Comparison of ENCODE assay signal across 12 cellular contexts in the genomic region with DNA sequence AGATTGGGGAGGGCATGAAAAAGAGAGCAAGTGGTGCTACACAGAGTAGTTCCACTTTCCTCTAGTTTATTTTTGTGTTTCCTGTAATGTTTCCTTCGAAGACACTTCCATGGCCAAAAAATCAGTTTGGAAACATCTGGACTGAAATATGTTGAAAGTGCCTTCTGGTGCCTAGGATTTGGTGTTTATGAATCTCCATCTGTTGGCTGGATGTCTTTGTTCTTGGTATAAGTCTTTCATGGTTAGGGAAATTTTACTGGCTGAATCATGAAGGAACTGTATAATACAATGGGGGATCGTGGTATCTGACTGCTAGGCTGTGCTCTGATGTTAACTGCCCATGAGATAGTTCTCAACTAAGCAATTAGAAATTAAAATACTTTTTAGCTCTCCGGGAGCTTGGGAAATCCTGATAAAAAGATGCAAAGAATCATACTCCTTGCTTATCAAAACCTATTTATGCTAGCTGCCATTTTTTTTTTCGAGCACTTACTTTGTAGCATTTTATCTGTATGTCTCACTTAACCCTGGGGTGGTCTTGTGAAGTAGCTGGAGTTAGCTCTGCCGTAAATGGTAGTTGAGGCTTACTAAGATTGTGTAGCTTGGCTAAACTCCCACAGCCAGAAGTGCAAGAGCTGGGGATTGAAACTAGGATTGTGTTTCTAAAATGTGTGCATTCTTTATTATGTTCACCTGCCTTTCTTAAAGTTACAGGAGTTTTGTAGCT. TPM values are rescaled to one million over a fixed set of nuclear protein-coding genes. Genes with fewer than 3 reads are reported as not detected.
DNase-seq lines count a peak whose midpoint lies in the region; ATAC-seq and TF ChIP-seq lines count a peak whose summit lies in the region.
"Had no signal": no experiment of that assay in that cellular context is flagged by ENCODE, and none has a peak within 500 bp of the region (broad histone marks: within the 10 kb centered on the region; RNA-seq: fewer than 3 reads in every experiment).

No MANE protein-coding gene starts in this region.

- peaks cover 65% of the 10 kb centered on the region for H4K20me1 ChIP-seq in hepatocyte (ENCODE audit: insufficient read depth, poor library complexity, severe bottlenecking)

- H3K4me1 ChIP-seq in hepatocyte (ENCODE audit: insufficient read depth) (peaks cover 32% of the 10 kb centered on the region), vagina (peaks cover 86% of the 10 kb centered on the region)

- H3K9me3 Mint-ChIP-seq in natural killer cell treated with Interleukin-12 subunit alpha and Interleukin-12 subunit beta and Interleukin-15 and Interleukin-18, amount 100 ng/mL, for 72 hours = no peaks in the 10 kb centered on the region
- H3K9me3 Mint-ChIP-seq in natural killer cell = no peaks in the 10 kb centered on the region
- no peaks in the 10 kb centered on the region for H3K9me3 Mint-ChIP-seq in activated T-helper 1 cell treated with anti-CD3 and anti-CD28 coated beads, Interleukin-12 subunit alpha, Interleukin-12 subunit beta, Interleukin-2, Interleukin-4 antibody, amounts not matched to agents 30 ng/mL and 10 ng/mL and 1 ng/mL, durations not matched to agents 14 hours and 24 hours and 36 hours
- H3K9me3 Mint-ChIP-seq in activated T-helper 2 cell treated with anti-CD3 and anti-CD28 coated beads, Interferon-gamma antibody, Interleukin-2, Interleukin-4, amounts not matched to agents 10 μg/mL and 5 μg/mL and 100 μg/mL, durations not matched to agents 14 hours and 24 hours and 36 hours = no peaks in the 10 kb centered on the region

- H3K36me3 Mint-ChIP-seq in natural killer cell treated with Interleukin-12 subunit alpha and Interleukin-12 subunit beta and Interleukin-15 and Interleukin-18, amount 100 ng/mL, for 72 hours = no peaks in the 10 kb centered on the region
- no peaks in the 10 kb centered on the region for H3K36me3 Mint-ChIP-seq in natural killer cell
- peaks cover 4% of the 10 kb centered on the region for H3K36me3 Mint-ChIP-seq in activated T-helper 1 cell treated with anti-CD3 and anti-CD28 coated beads, Interleukin-12 subunit alpha, Interleukin-12 subunit beta, Interleukin-2, Interleukin-4 antibody, amounts not matched to agents 30 ng/mL and 10 ng/mL and 1 ng/mL, durations not matched to agents 14 hours and 24 hours and 36 hours (ENCODE audit: low read depth)
- no peaks in the 10 kb centered on the region for H3K36me3 Mint-ChIP-seq in activated T-helper 2 cell treated with anti-CD3 and anti-CD28 coated beads, Interferon-gamma antibody, Interleukin-2, Interleukin-4, amounts not matched to agents 10 μg/mL and 5 μg/mL and 100 μg/mL, durations not matched to agents 14 hours and 24 hours and 36 hours (ENCODE audit: low read depth)

- H3K9me3 ChIP-seq in hepatocyte (ENCODE audit: low read depth) (no peaks in the 10 kb centered on the region), vagina (no peaks in the 10 kb centered on the region)

- no peaks in the 10 kb centered on the region for H3K27me3 Mint-ChIP-seq in natural killer cell treated with Interleukin-12 subunit alpha and Interleukin-12 subunit beta and Interleukin-15 and Interleukin-18, amount 100 ng/mL, for 72 hours
- H3K27me3 Mint-ChIP-seq in natural killer cell (ENCODE audit: low read depth in 2 of 2) = no peaks in the 10 kb centered on the region
- H3K27me3 Mint-ChIP-seq in activated T-helper 1 cell treated with anti-CD3 and anti-CD28 coated beads, Interleukin-12 subunit alpha, Interleukin-12 subunit beta, Interleukin-2, Interleukin-4 antibody, amounts not matched to agents 30 ng/mL and 10 ng/mL and 1 ng/mL, durations not matched to agents 14 hours and 24 hours and 36 hours (ENCODE audit: insufficient read depth) = no peaks in the 10 kb centered on the region
- no peaks in the 10 kb centered on the region for H3K27me3 Mint-ChIP-seq in activated T-helper 2 cell treated with anti-CD3 and anti-CD28 coated beads, Interferon-gamma antibody, Interleukin-2, Interleukin-4, amounts not matched to agents 10 μg/mL and 5 μg/mL and 100 μg/mL, durations not matched to agents 14 hours and 24 hours and 36 hours (ENCODE audit: low read depth)

- 59% methylated on average over 5 of the region's 5 CpGs for WGBS in hepatocyte (ENCODE audit: low lambda C conversion rate, missing lambda C conversion rate)

- H3K4me3 ChIP-seq in hepatocyte (no peak overlapping the region), vagina (no peak overlapping the region)

- H3K27me3 ChIP-seq in hepatocyte = no peaks in the 10 kb centered on the region
- no peaks in the 10 kb centered on the region for H3K27me3 ChIP-seq in vagina

- H3K4me2 ChIP-seq in hepatocyte = peak overlapping the region; percentile 9

- H3K36me3 ChIP-seq in hepatocyte (replicated peaks; ENCODE audit: insufficient read depth, low read depth) (no peaks in the 10 kb centered on the region), vagina (no peaks in the 10 kb centered on the region)

- ATAC-seq in natural killer cell treated with Interleukin-12 subunit alpha and Interleukin-12 subunit beta and Interleukin-15 and Interleukin-18, amount 100 ng/mL, for 72 hours = no peak
- ATAC-seq in natural killer cell (no peak), HG03457 (IDR thresholded peaks at IDR 0.05; ENCODE audit: unreplicated experiment) (no peak)

- DNase-seq in natural killer cell treated with Interleukin-12 subunit alpha and Interleukin-12 subunit beta and Interleukin-15 and Interleukin-18, amount 100 ng/mL, for 72 hours (ENCODE audit: low spot score) = no peak
- DNase-seq in natural killer cell (no peak), hepatocyte (ENCODE audit: low spot score) (no peak), vagina (ENCODE audit: extremely low spot score in 2 of 2) (no peak), NCI-H128 (lab: John Stamatoyannopoulos, UW; ENCODE audit: unreplicated experiment) (no peak)
- DNase-seq in activated T-helper 1 cell treated with anti-CD3 and anti-CD28 coated beads, Interleukin-12 subunit alpha, Interleukin-12 subunit beta, Interleukin-2, Interleukin-4 antibody, amounts not matched to agents 30 ng/mL and 10 ng/mL and 1 ng/mL, durations not matched to agents 14 hours and 24 hours and 36 hours (ENCODE audit: low spot score) = no peak
- DNase-seq in activated T-helper 2 cell treated with anti-CD3 and anti-CD28 coated beads, Interferon-gamma antibody, Interleukin-2, Interleukin-4, amounts not matched to agents 10 μg/mL and 5 μg/mL and 100 μg/mL, durations not matched to agents 14 hours and 24 hours and 36 hours (ENCODE audit: low spot score) = no peak
- DNase-seq: foreskin melanocyte; NCI-H2029; stimulated activated CD4-positive, alpha-beta T cell treated with anti-CD3 and anti-CD28 coated beads, Interleukin-4, amount 100 ng/mL, for 4 hours; T-helper 1 cell had no signal

- H3K27ac ChIP-seq in hepatocyte = no peak overlapping the region
- H3K27ac ChIP-seq in vagina = peak overlapping the region; percentile 7

- peaks cover 31 to 41% of the 10 kb centered on the region in 2 donors for H3K4me1 Mint-ChIP-seq in natural killer cell treated with Interleukin-12 subunit alpha and Interleukin-12 subunit beta and Interleukin-15 and Interleukin-18, amount 100 ng/mL, for 72 hours (ENCODE audit: low read depth in 2 of 2)
- H3K4me1 Mint-ChIP-seq in natural killer cell = peaks cover 34 to 42% of the 10 kb centered on the region in 2 donors
- peaks cover 56% of the 10 kb centered on the region for H3K4me1 Mint-ChIP-seq in activated T-helper 1 cell treated with anti-CD3 and anti-CD28 coated beads, Interleukin-12 subunit alpha, Interleukin-12 subunit beta, Interleukin-2, Interleukin-4 antibody, amounts not matched to agents 30 ng/mL and 10 ng/mL and 1 ng/mL, durations not matched to agents 14 hours and 24 hours and 36 hours (ENCODE audit: low read depth)
- peaks cover 50% of the 10 kb centered on the region for H3K4me1 Mint-ChIP-seq in activated T-helper 2 cell treated with anti-CD3 and anti-CD28 coated beads, Interferon-gamma antibody, Interleukin-2, Interleukin-4, amounts not matched to agents 10 μg/mL and 5 μg/mL and 100 μg/mL, durations not matched to agents 14 hours and 24 hours and 36 hours (ENCODE audit: low read depth)

- peak overlapping the region; percentile 24 to 46 for H3K27ac Mint-ChIP-seq in natural killer cell treated with Interleukin-12 subunit alpha and Interleukin-12 subunit beta and Interleukin-15 and Interleukin-18, amount 100 ng/mL, for 72 hours
- H3K27ac Mint-ChIP-seq in natural killer cell = no peak overlapping the region
- H3K27ac Mint-ChIP-seq in activated T-helper 1 cell treated with anti-CD3 and anti-CD28 coated beads, Interleukin-12 subunit alpha, Interleukin-12 subunit beta, Interleukin-2, Interleukin-4 antibody, amounts not matched to agents 30 ng/mL and 10 ng/mL and 1 ng/mL, durations not matched to agents 14 hours and 24 hours and 36 hours = no peak overlapping the region
- no peak overlapping the region for H3K27ac Mint-ChIP-seq in activated T-helper 2 cell treated with anti-CD3 and anti-CD28 coated beads, Interferon-gamma antibody, Interleukin-2, Interleukin-4, amounts not matched to agents 10 μg/mL and 5 μg/mL and 100 μg/mL, durations not matched to agents 14 hours and 24 hours and 36 hours

- TF ChIP-seq CTCF in natural killer cell (IDR thresholded peaks at IDR 0.05) (no peak), hepatocyte (IDR thresholded peaks at IDR 0.05; ENCODE audit: poor library complexity) (no peak), vagina (IDR thresholded peaks at IDR 0.05) (no peak)

- TF ChIP-seq POLR2A in vagina (IDR thresholded peaks at IDR 0.05) = no peak

- no peaks in the 10 kb centered on the region for H3K9me2 ChIP-seq in hepatocyte (replicated peaks; ENCODE audit: insufficient read depth)

- peaks cover 97% of the 10 kb centered on the region for H3K79me2 ChIP-seq in hepatocyte

- H2AFZ ChIP-seq in hepatocyte = no peak overlapping the region

- intact Hi-C loops in natural killer cell (cut with micrococcal nuclease) = no loop called here
- intact Hi-C loops in activated T-helper 1 cell treated with anti-CD3 and anti-CD28 coated beads, Interleukin-12 subunit alpha, Interleukin-12 subunit beta, Interleukin-2, Interleukin-4 antibody, amounts not matched to agents 30 ng/mL and 10 ng/mL and 1 ng/mL, durations not matched to agents 14 hours and 24 hours and 36 hours (cut with micrococcal nuclease) = no loop called here
- intact Hi-C loops in vagina (cut with DNase I) = no loop called here
- intact Hi-C loops in activated T-helper 2 cell treated with anti-CD3 and anti-CD28 coated beads, Interferon-gamma antibody, Interleukin-2, Interleukin-4, amounts not matched to agents 10 μg/mL and 5 μg/mL and 100 μg/mL, durations not matched to agents 14 hours and 24 hours and 36 hours (cut with micrococcal nuclease) = no loop called here

- peak overlapping the region; percentile 44 for H3K4me3 Mint-ChIP-seq in natural killer cell treated with Interleukin-12 subunit alpha and Interleukin-12 subunit beta and Interleukin-15 and Interleukin-18, amount 100 ng/mL, for 72 hours
- H3K4me3 Mint-ChIP-seq in natural killer cell = no peak overlapping the region
- peak overlapping the region; percentile 3 for H3K4me3 Mint-ChIP-seq in activated T-helper 1 cell treated with anti-CD3 and anti-CD28 coated beads, Interleukin-12 subunit alpha, Interleukin-12 subunit beta, Interleukin-2, Interleukin-4 antibody, amounts not matched to agents 30 ng/mL and 10 ng/mL and 1 ng/mL, durations not matched to agents 14 hours and 24 hours and 36 hours
- no peak overlapping the region for H3K4me3 Mint-ChIP-seq in activated T-helper 2 cell treated with anti-CD3 and anti-CD28 coated beads, Interferon-gamma antibody, Interleukin-2, Interleukin-4, amounts not matched to agents 10 μg/mL and 5 μg/mL and 100 μg/mL, durations not matched to agents 14 hours and 24 hours and 36 hours (ENCODE audit: low read depth)

RNA-seq across cellular contexts. Expression of a gene that starts 22.0 kb away (rescaled TPM):
- 100 to 1,000 TPM; 142 to 176 TPM for total RNA-seq in natural killer cell treated with Interleukin-12 subunit alpha and Interleukin-12 subunit beta and Interleukin-15 and Interleukin-18, amount 100 ng/mL, for 72 hours
- total RNA-seq in natural killer cell (100 to 1,000 TPM; 573 to 661 (median 647) TPM), hepatocyte (80.9 and 82.8 TPM in 2 replicates), vagina (177 TPM)
- 78.9 and 81.9 TPM in 2 replicates for total RNA-seq in activated T-helper 1 cell treated with anti-CD3 and anti-CD28 coated beads, Interleukin-12 subunit alpha, Interleukin-12 subunit beta, Interleukin-2, Interleukin-4 antibody, amounts not matched to agents 30 ng/mL and 10 ng/mL and 1 ng/mL, durations not matched to agents 14 hours and 24 hours and 36 hours
- polyA plus RNA-seq in hepatocyte = 55.6 and 61.0 TPM in 2 replicates
- total RNA-seq in activated T-helper 2 cell treated with anti-CD3 and anti-CD28 coated beads, Interferon-gamma antibody, Interleukin-2, Interleukin-4, amounts not matched to agents 10 μg/mL and 5 μg/mL and 100 μg/mL, durations not matched to agents 14 hours and 24 hours and 36 hours = 92.1 and 107 TPM in 2 replicates

Comparison
In these comparisons a context has a peak if more than half of its experiments do, and no peak if none do; other contexts are left out.
1. H3K27ac Mint-ChIP-seq: peak in natural killer cell treated with Interleukin-12 subunit alpha and Interleukin-12 subunit beta and Interleukin-15 and Interleukin-18, amount 100 ng/mL, for 72 hours (2 of 2); none in natural killer cell (0 of 2), activated T-helper 1 cell treated with anti-CD3 and anti-CD28 coated beads, Interleukin-12 subunit alpha, Interleukin-12 subunit beta, Interleukin-2, Interleukin-4 antibody, amounts not matched to agents 30 ng/mL and 10 ng/mL and 1 ng/mL, durations not matched to agents 14 hours and 24 hours and 36 hours (single experiment) and activated T-helper 2 cell treated with anti-CD3 and anti-CD28 coated beads, Interferon-gamma antibody, Interleukin-2, Interleukin-4, amounts not matched to agents 10 μg/mL and 5 μg/mL and 100 μg/mL, durations not matched to agents 14 hours and 24 hours and 36 hours (single experiment).
2. H3K4me3 Mint-ChIP-seq: peak in natural killer cell treated with Interleukin-12 subunit alpha and Interleukin-12 subunit beta and Interleukin-15 and Interleukin-18, amount 100 ng/mL, for 72 hours (single experiment) and activated T-helper 1 cell treated with anti-CD3 and anti-CD28 coated beads, Interleukin-12 subunit alpha, Interleukin-12 subunit beta, Interleukin-2, Interleukin-4 antibody, amounts not matched to agents 30 ng/mL and 10 ng/mL and 1 ng/mL, durations not matched to agents 14 hours and 24 hours and 36 hours (single experiment); none in natural killer cell (single experiment) and activated T-helper 2 cell treated with anti-CD3 and anti-CD28 coated beads, Interferon-gamma antibody, Interleukin-2, Interleukin-4, amounts not matched to agents 10 μg/mL and 5 μg/mL and 100 μg/mL, durations not matched to agents 14 hours and 24 hours and 36 hours (single experiment).